In genomic region chr6:16130932-16131387, GRCh38 we compare ENCODE assay signal across 7 cellular contexts. TPM values are rescaled to one million over a fixed set of nuclear protein-coding genes. Genes with fewer than 3 reads are reported as not detected.
DNase-seq lines count a peak whose midpoint lies in the region; ATAC-seq, FAIRE-seq and TF ChIP-seq lines count a peak whose summit lies in the region.

No MANE protein-coding gene starts in this region.

- H3K9ac ChIP-seq in mammary epithelial cell (ENCODE audit: insufficient read depth, low read length) (no peak overlapping the region), smooth muscle cell (ENCODE audit: low read depth) (peak overlapping the region; percentile 86)

- intact Hi-C loops in mammary epithelial cell (cut with micrococcal nuclease), result loop anchor here (2.0 kb wide), 1 partner anchor 52 kb away; no protein-coding TSS in a partner anchor

- H2AFZ ChIP-seq in mammary epithelial cell (ENCODE audit: low read depth, low read length) (no peak overlapping the region), smooth muscle cell (ENCODE audit: low read depth) (no peak overlapping the region)

- in situ Hi-C loops in G401 (cut with HindIII; ENCODE audit: low sequenced_read_pairs) (no loop called here), mammary epithelial cell (cut with MboI; ENCODE audit: low sequenced_read_pairs in 2 of 2) (no loop called here)

- TF ChIP-seq CTCF in mammary epithelial cell (conservative IDR thresholded peaks at IDR 0.05 in 1 of 2, IDR thresholded peaks at IDR 0.05 in 1 of 2; ENCODE audit: extremely low read depth in 1 of 2, insufficient read depth in 1 of 2, low read depth in 1 of 2, low read length in 2 of 2) (no peak), smooth muscle cell (IDR thresholded peaks at IDR 0.05; ENCODE audit: borderline replicate concordance, insufficient read depth, poor library complexity, severe bottlenecking) (no peak)

- no TSS peak for BruUV-seq in mammary epithelial cell (replicated peaks; lab: Mats Ljungman, UMichigan)

- dilution Hi-C loops in mammary epithelial cell (cut with HindIII; ENCODE audit: low sequenced_read_pairs), result no loop called here

- H3F3A ChIP-seq in smooth muscle cell (ENCODE audit: low read depth), result peaks cover 2% of the 10 kb centered on the region

- 11% methylated on average over 3 of the region's 3 CpGs for WGBS in mammary epithelial cell (ENCODE audit: low coverage, missing lambda C conversion rate)
- 0% methylated on average over 3 of the region's 3 CpGs for WGBS in smooth muscle cell (ENCODE audit: low lambda C conversion rate)

- H3K27me3 ChIP-seq in mammary epithelial cell (ENCODE audit: insufficient read depth, low read length), result no peaks in the 10 kb centered on the region
- H3K27me3 ChIP-seq in smooth muscle cell (ENCODE audit: low read depth), result no peaks in the 10 kb centered on the region

- no peaks in the 10 kb centered on the region for H3K79me2 ChIP-seq in mammary epithelial cell (ENCODE audit: insufficient read depth, low read length)
- peaks cover 67% of the 10 kb centered on the region for H3K79me2 ChIP-seq in smooth muscle cell (ENCODE audit: low read depth)

- H3K4me1 ChIP-seq in mammary epithelial cell (ENCODE audit: insufficient read depth, low read length), result peaks cover 17% of the 10 kb centered on the region
- H3K4me1 ChIP-seq in smooth muscle cell (ENCODE audit: low read depth), result peaks cover 42% of the 10 kb centered on the region

- H4K20me1 ChIP-seq in mammary epithelial cell (ENCODE audit: insufficient read depth, low read length) (no peaks in the 10 kb centered on the region), smooth muscle cell (ENCODE audit: low read depth) (peaks cover 62% of the 10 kb centered on the region)

- no peaks in the 10 kb centered on the region for H3K36me3 ChIP-seq in mammary epithelial cell (ENCODE audit: insufficient read depth, low read length)
- no peaks in the 10 kb centered on the region for H3K36me3 ChIP-seq in smooth muscle cell (ENCODE audit: low read depth)

- H3K27ac ChIP-seq in mammary epithelial cell (ENCODE audit: insufficient read depth, low read depth, low read length) (no peak overlapping the region), smooth muscle cell (ENCODE audit: low read depth) (peak overlapping the region; percentile 81)

- H3K4me2 ChIP-seq in mammary epithelial cell (ENCODE audit: insufficient read depth, low read depth, low read length) (peak overlapping the region; percentile 99), smooth muscle cell (peak overlapping the region; percentile 92)

- CTCF ChIA-PET in mammary epithelial cell (lab: Charles Lee; ENCODE audit: low non-redundant PET), result no interaction called here

- H3K4me3 ChIP-seq in mammary epithelial cell (replicated peaks in 1 of 3; ENCODE audit: insufficient read depth in 1 of 3, low read depth in 2 of 3, low read length in 3 of 3) (no peak overlapping the region), smooth muscle cell (peak overlapping the region; percentile 86)

- DNase-seq in G401 (ENCODE audit: low spot score) (peak; percentile 41), RCC 7860 (ENCODE audit: low spot score) (peak; percentile 58), mammary epithelial cell (peak; percentile 51), iPS-NIHi11 (ENCODE audit: low spot score) (peak; percentile 52), smooth muscle cell (lab: John Stamatoyannopoulos, UW; ENCODE audit: unreplicated experiment) (no peak)

- peak; percentile 93 for FAIRE-seq in RCC 7860 (lab: Jason Lieb, UNC)

- H3K9me3 ChIP-seq in mammary epithelial cell (replicated peaks; ENCODE audit: insufficient read depth, low read length) (no peaks in the 10 kb centered on the region), smooth muscle cell (replicated peaks; ENCODE audit: low read depth) (no peaks in the 10 kb centered on the region)

- ATAC-seq in GM19438 (IDR thresholded peaks at IDR 0.05; ENCODE audit: low read depth, unreplicated experiment), result peak; percentile 48
- ATAC-seq in HG03457 (IDR thresholded peaks at IDR 0.05; ENCODE audit: unreplicated experiment), result peak; percentile 62

RNA-seq across cellular contexts. Expression of gene MYLIP, which starts 2.1 kb away (rescaled TPM):
- total RNA-seq in G401 (2014; rRNA removed; shearing (Covaris generic)), result 2.0 and 3.7 TPM in 2 replicates
- total RNA-seq in mammary epithelial cell (1 to 10 TPM; 3.7 to 5.0 TPM), smooth muscle cell (25.0 and 42.2 TPM in 2 replicates)
- polyA plus RNA-seq in mammary epithelial cell (1.4 TPM), smooth muscle cell (29.9 and 41.8 TPM in 2 replicates)
- 5.8 TPM for polyA minus RNA-seq in mammary epithelial cell
